1 cellular context compared by ENCODE assay signal in genomic region chr12:95402096-95402495, GRCh38.
TF ChIP-seq lines count a peak whose summit lies in the region.

No MANE protein-coding gene starts in this region.

TF ChIP-seq in HEK293T, 16 proteins besides CTCF, POLR2A, EP300 and RAD21:
- TF ChIP-seq SUZ12 (IDR thresholded peaks at IDR 0.05) (no peak), NFRKB (IDR thresholded peaks at IDR 0.05) (no peak), PKNOX1 (IDR thresholded peaks at IDR 0.05) (no peak), FOXA1 (IDR thresholded peaks at IDR 0.05) (no peak), BHLHE40 (IDR thresholded peaks at IDR 0.05; ENCODE audit: borderline replicate concordance) (no peak), TARDBP (IDR thresholded peaks at IDR 0.05) (no peak), ELF4 (IDR thresholded peaks at IDR 0.05) (no peak), CTBP1 (IDR thresholded peaks at IDR 0.05; ENCODE audit: borderline replicate concordance) (no peak), L3MBTL2 (conservative IDR thresholded peaks at IDR 0.05) (no peak), LEF1 (IDR thresholded peaks at IDR 0.05; ENCODE audit: borderline replicate concordance) (no peak), SP1 (IDR thresholded peaks at IDR 0.05) (no peak), FOXK2 (IDR thresholded peaks at IDR 0.05) (no peak), HDGF (IDR thresholded peaks at IDR 0.05; ENCODE audit: borderline replicate concordance) (no peak), FOXM1 (IDR thresholded peaks at IDR 0.05; ENCODE audit: borderline replicate concordance) (no peak), ZNF384 (IDR thresholded peaks at IDR 0.05) (no peak), ARNT (IDR thresholded peaks at IDR 0.05) (no peak)
TF ChIP-seq in HEK293T: peak in this region for 0.
